In the genomic region with DNA sequence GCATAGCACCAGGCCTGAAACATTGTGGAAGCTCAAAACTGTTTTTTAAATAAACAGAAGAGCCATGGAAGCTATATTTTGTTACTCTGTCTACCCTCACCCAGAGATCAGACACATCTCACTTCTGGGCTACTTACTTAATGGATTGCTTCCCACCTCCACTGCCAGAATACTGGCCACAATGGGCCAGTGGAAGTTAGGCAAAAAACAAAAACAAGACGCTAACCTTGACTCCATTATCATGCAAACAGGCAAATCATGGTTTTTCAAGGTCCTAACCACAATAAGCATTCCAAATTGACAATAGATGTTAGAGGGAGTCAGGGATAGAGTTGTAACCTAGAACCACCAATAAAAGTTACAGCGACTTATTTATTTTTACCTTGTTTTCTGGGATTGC, we compare ENCODE assay signal across 28 cellular contexts. TPM values are rescaled to one million over a fixed set of nuclear protein-coding genes. Genes with fewer than 3 reads are reported as not detected.
"Had no signal": no experiment of that assay in that cellular context is flagged by ENCODE, and none has a peak within 500 bp of the region (broad histone marks: within the 10 kb centered on the region; RNA-seq: fewer than 3 reads in every experiment).

No MANE protein-coding gene starts in this region.

- H3K9me3 ChIP-seq: breast epithelium, Peyer's patch, SJSA1, SK-N-SH had no signal

- H3K36me3 ChIP-seq: breast epithelium, Peyer's patch, SJSA1 had no signal

- H3K4me1 ChIP-seq: breast epithelium had no signal

- ATAC-seq: activated CD8-positive, alpha-beta memory T cell treated with anti-CD3 and anti-CD28 coated beads, Interleukin-2, amount 10 ng/mL, durations not matched to agents 7 days and 5 days; activated naive CD8-positive, alpha-beta T cell treated with anti-CD3 and anti-CD28 coated beads, Interleukin-2, amount 50 U/mL, for 24 hours; PC-3 had no signal

- H3K4me3 ChIP-seq: breast epithelium, Peyer's patch, SJSA1 had no signal

- H3K4me2 ChIP-seq: KMS-11, SK-N-SH had no signal

- H3K27ac ChIP-seq: breast epithelium, KMS-11, Peyer's patch had no signal

- H3K9ac ChIP-seq: KMS-11, SK-N-SH had no signal

- DNase-seq: activated CD4-positive, alpha-beta memory T cell treated with anti-CD3 and anti-CD28 coated beads, Interleukin-2, amount 10 ng/mL, durations not matched to agents 7 days and 5 days; activated CD4-positive, alpha-beta T cell treated with anti-CD3 and anti-CD28 coated beads for 1 hour; activated CD4-positive, alpha-beta T cell treated with anti-CD3 and anti-CD28 coated beads for 48 hours; activated CD4-positive, CD25-positive, alpha-beta regulatory T cell; activated CD8-positive, alpha-beta memory T cell treated with anti-CD3 and anti-CD28 coated beads for 24 hours; activated CD8-positive, alpha-beta memory T cell treated with anti-CD3 and anti-CD28 coated beads, Interleukin-2, amount 10 ng/mL, durations not matched to agents 7 days and 5 days; activated CD8-positive, alpha-beta memory T cell treated with anti-CD3 and anti-CD28 coated beads, Interleukin-2, amount 50 U/mL, for 48 hours; activated effector memory CD4-positive, alpha-beta T cell treated with Interleukin-2 at 50 U/mL for 16 hours; activated naive CD4-positive, alpha-beta T cell treated with anti-CD3 and anti-CD28 coated beads, Interleukin-2, amount 10 ng/mL, durations not matched to agents 7 days and 5 days; activated naive CD8-positive, alpha-beta T cell treated with anti-CD3 and anti-CD28 coated beads, Interleukin-2, amount 50 U/mL, for 24 hours; activated T-cell treated with anti-CD3 and anti-CD28 coated beads, Interleukin-2, amount 50 U/mL, for 48 hours; aorta; NCI-H1105; NCI-H1417 treated with DMSO at 0.1 percent for 48 hours; NCI-H187 treated with DMSO at 0.1 percent for 48 hours; NCI-H345; NCI-H524 treated with DMSO at 0.1 percent for 48 hours; PC-3; Peyer's patch; RPMI8226; SHP77 treated with DMSO at 0.1 percent for 48 hours; SK-N-SH had no signal

- H3K27me3 ChIP-seq: breast epithelium, Peyer's patch, SJSA1 had no signal

RNA-seq across cellular contexts. Expression of a gene that starts 52.7 kb away (rescaled TPM):
- total RNA-seq: activated CD4-positive, alpha-beta memory T cell treated with anti-CD3 and anti-CD28 coated beads, Interleukin-2, amount 10 ng/mL, durations not matched to agents 7 days and 5 days; activated CD8-positive, alpha-beta memory T cell treated with anti-CD3 and anti-CD28 coated beads, Interleukin-2, amount 10 ng/mL, durations not matched to agents 7 days and 5 days; aorta; breast epithelium; cardiac septum; LHCN-M2; NCI-H460; PC-3; Peyer's patch; SJSA1 had no signal
- polyA plus RNA-seq: aorta, SK-N-SH had no signal
